In genomic region chr1:225664762-225665161, GRCh38 we compare ENCODE assay signal across 1 cellular context.
TF ChIP-seq lines count a peak whose summit lies in the region.

No MANE protein-coding gene starts in this region.

TF ChIP-seq in GM23338, 12 proteins besides CTCF, POLR2A, EP300 and RAD21 (continued from another document):
- TF ChIP-seq REST (IDR thresholded peaks at IDR 0.05; ENCODE audit: unreplicated experiment) (no peak), CREB1 (CRISPR knock-in tag; IDR thresholded peaks at IDR 0.05; ENCODE audit: low read depth) (no peak), EZH2 (IDR thresholded peaks at IDR 0.05; ENCODE audit: low read depth, unreplicated experiment) (no peak), POLR2AphosphoS5 (IDR thresholded peaks at IDR 0.05; ENCODE audit: low read depth) (no peak), JUNB (IDR thresholded peaks at IDR 0.05; ENCODE audit: unreplicated experiment) (no peak), STAT1 (IDR thresholded peaks at IDR 0.05; ENCODE audit: unreplicated experiment) (no peak), NANOG (IDR thresholded peaks at IDR 0.05; ENCODE audit: borderline replicate concordance) (no peak), ZNF114 (CRISPR knock-in tag; IDR thresholded peaks at IDR 0.05) (no peak), ZNF331 (CRISPR knock-in tag; IDR thresholded peaks at IDR 0.05; ENCODE audit: low read depth) (no peak)
